In the genomic region with DNA sequence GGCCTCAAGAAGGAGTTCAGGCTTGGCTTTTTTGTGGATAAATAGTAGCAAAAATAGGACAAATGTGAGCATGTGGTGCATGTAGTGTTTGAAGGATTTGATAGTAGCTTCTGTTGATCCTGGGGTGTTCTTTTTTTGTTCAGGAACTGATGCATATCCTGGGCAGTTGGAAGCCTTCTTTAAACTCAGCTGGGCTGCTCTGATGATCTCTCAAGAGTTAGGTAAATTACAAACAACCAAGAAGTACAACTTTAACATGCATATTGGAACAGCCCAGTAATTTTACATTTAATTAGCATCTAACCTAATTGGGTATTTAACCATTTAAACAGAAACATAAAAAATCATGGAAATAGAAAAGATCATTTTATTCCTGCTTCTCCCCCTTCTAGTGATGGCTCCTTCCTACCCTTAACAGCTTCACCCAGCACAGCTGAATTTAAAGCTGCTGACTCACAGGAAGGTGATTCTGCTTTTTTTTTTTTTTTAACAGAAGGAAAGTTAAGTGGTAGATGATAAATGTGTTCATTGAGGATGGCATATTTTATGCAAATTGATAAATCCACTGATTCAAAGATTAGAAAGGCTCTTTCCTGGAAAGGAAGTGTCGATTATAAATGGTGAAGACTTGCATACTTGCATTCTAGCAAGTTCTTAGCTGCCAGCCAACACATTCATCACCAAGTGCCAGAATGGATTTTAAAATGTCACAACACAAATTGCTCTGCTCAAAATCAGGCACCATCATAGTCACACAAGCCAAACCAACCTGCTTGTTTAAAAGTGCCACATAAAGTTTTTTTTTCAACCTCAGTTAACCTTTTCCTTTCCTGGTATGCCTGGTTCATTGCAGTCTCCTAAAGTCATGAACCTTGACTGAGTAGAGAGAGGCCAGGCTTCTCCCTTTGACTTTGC, we compare ENCODE assay signal across 1 cellular context.
TF ChIP-seq lines count a peak whose summit lies in the region.

No MANE protein-coding gene starts in this region.

TF ChIP-seq in WTC11, 78 proteins besides CTCF, POLR2A, EP300 and RAD21 (continued from another document):
- no peak for TF ChIP-seq HMGXB4 (CRISPR knock-in tag; IDR thresholded peaks at IDR 0.05)
- TF ChIP-seq, protein P1, sequence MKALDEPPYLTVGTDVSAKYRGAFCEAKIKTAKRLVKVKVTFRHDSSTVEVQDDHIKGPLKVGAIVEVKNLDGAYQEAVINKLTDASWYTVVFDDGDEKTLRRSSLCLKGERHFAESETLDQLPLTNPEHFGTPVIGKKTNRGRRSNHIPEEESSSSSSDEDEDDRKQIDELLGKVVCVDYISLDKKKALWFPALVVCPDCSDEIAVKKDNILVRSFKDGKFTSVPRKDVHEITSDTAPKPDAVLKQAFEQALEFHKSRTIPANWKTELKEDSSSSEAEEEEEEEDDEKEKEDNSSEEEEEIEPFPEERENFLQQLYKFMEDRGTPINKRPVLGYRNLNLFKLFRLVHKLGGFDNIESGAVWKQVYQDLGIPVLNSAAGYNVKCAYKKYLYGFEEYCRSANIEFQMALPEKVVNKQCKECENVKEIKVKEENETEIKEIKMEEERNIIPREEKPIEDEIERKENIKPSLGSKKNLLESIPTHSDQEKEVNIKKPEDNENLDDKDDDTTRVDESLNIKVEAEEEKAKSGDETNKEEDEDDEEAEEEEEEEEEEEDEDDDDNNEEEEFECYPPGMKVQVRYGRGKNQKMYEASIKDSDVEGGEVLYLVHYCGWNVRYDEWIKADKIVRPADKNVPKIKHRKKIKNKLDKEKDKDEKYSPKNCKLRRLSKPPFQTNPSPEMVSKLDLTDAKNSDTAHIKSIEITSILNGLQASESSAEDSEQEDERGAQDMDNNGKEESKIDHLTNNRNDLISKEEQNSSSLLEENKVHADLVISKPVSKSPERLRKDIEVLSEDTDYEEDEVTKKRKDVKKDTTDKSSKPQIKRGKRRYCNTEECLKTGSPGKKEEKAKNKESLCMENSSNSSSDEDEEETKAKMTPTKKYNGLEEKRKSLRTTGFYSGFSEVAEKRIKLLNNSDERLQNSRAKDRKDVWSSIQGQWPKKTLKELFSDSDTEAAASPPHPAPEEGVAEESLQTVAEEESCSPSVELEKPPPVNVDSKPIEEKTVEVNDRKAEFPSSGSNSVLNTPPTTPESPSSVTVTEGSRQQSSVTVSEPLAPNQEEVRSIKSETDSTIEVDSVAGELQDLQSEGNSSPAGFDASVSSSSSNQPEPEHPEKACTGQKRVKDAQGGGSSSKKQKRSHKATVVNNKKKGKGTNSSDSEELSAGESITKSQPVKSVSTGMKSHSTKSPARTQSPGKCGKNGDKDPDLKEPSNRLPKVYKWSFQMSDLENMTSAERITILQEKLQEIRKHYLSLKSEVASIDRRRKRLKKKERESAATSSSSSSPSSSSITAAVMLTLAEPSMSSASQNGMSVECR (CRISPR knock-in tag; IDR thresholded peaks at IDR 0.05; ENCODE audit: borderline replicate concordance): no peak
- no peak for TF ChIP-seq NR2C2 (CRISPR knock-in tag; IDR thresholded peaks at IDR 0.05)
- TF ChIP-seq HMGA2 (CRISPR knock-in tag; IDR thresholded peaks at IDR 0.05): no peak
